18 cellular contexts compared by ENCODE assay signal in the genomic region with DNA sequence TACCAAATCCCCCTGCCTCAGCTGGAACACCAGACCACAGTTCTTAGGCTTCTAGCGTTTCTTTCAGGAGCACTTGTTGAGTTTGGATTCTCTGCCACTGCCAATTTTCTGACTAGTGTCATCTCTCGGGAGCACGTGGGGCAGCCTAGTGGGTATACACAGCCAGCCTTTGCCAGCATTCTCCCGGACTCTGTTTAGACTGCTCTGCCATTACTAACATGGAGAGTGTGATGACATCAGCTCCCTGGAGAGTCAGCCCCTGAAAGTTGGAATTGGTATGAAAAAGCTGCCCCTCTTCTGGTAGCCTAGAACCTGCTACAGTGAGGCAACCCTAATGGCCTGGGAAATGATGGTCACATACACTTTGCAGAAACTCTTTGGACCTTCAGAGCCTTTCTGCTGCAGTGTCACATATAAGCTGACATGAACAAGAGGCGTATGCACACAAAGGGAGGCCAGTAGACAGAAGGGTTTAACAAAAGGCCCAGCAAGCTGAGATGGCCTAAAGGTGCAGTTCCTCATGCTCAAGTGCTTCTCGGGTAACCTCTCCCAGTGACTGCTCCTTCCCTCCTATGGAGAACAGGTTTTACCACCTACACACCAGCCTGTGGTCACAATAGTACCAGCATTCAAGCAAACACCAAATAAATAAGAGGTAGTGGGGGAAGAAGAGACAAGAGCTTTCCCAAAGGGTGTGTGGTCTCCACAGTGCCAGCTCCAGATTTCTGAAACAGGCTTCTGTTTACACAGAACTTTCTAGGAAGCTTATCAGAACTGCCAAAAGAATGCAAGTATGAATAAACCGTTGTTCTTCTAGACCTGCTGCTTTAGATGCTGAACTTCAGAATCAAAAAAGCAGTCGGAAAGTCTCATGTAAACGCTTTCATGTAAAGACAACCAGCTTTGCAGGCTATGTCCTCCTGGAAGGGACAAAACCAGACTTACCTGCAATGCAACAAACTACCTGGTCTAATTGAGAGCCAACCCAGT. TPM values are rescaled to one million over a fixed set of nuclear protein-coding genes. Genes with fewer than 3 reads are reported as not detected.
A peak's percentile ranks its signal among the peaks of the same experiment; 100 is the strongest.
DNase-seq lines count a peak whose midpoint lies in the region; ATAC-seq and TF ChIP-seq lines count a peak whose summit lies in the region.
"Had no signal": no experiment of that assay in that cellular context is flagged by ENCODE, and none has a peak within 500 bp of the region (broad histone marks: within the 10 kb centered on the region; RNA-seq: fewer than 3 reads in every experiment).

No MANE protein-coding gene starts in this region.

- no peak overlapping the region for H2AFZ ChIP-seq in PC-9

- no peaks in the 10 kb centered on the region for H3K9me2 ChIP-seq in PC-9 (ENCODE audit: insufficient read depth)

- H3K79me2 ChIP-seq in PC-9 (ENCODE audit: low read depth): no peaks in the 10 kb centered on the region

- TF ChIP-seq CTCF in PC-9 (conservative IDR thresholded peaks at IDR 0.05) (no peak), upper lobe of right lung (IDR thresholded peaks at IDR 0.05) (no peak)

- DNase-seq in SIG-M5 treated with dmso at 0.1 percent for 504 hours (lab: John Stamatoyannopoulos, UW; ENCODE audit: unreplicated experiment) (peak; percentile 12), SIG-M5 (lab: John Stamatoyannopoulos, UW) (no peak), PC-9 (peak; percentile 44 to 74), left colon (no peak), upper lobe of right lung (no peak), SKM-1 treated with dmso at 0.1 percent for 144 hours (lab: John Stamatoyannopoulos, UW; ENCODE audit: unreplicated experiment) (no peak), DMS 273 (lab: John Stamatoyannopoulos, UW; ENCODE audit: unreplicated experiment) (no peak), T-helper 2 cell (no peak)
- DNase-seq: islet precursor cell; NK-92 treated with Interleukin-12 subunit alpha and Interleukin-12 subunit beta, amount 100 ng/mL, for 24 hours; spleen; T1000; uterus had no signal

- H3K9me3 ChIP-seq in PC-9 (ENCODE audit: insufficient read depth, low read depth): no peaks in the 10 kb centered on the region
- H3K9me3 ChIP-seq in upper lobe of right lung: no peaks in the 10 kb centered on the region
- H3K9me3 ChIP-seq: BLaER1, spleen, stomach, uterus had no signal

- ATAC-seq in left colon (peak; percentile 34), upper lobe of right lung (peak; percentile 63)
- ATAC-seq: HepG2, SK-N-SH treated with all-trans-retinoic acid at 6 μM for 48 hours had no signal

- POLR2A ChIA-PET in PC-9 (lab: Charles Lee; ENCODE audit: unreplicated experiment): interaction anchor here (0.6 kb wide), 2 partner anchors 15 to 135 kb away, joined by 3 to 4 read pairs; no protein-coding TSS in a partner anchor

- H4K20me1 ChIP-seq in PC-9 (ENCODE audit: insufficient read depth): peaks cover 3% of the 10 kb centered on the region; the same call in 1 of the 2 replicates
- H4K20me1 ChIP-seq: BLaER1 had no signal

- H3K27me3 ChIP-seq in PC-9 (ENCODE audit: insufficient read depth, low read depth) (no peaks in the 10 kb centered on the region), upper lobe of right lung (no peaks in the 10 kb centered on the region)
- H3K27me3 ChIP-seq: BLaER1, spleen, stomach, uterus had no signal

- peak overlapping the region; percentile 39 for H3K4me2 ChIP-seq in PC-9
- H3K4me2 ChIP-seq: BLaER1 had no signal

- intact Hi-C loops in PC-9 (cut with micrococcal nuclease; ENCODE audit: unreplicated experiment): no loop called here
- intact Hi-C loops in left colon (cut with DNase I, micrococcal nuclease): no loop called here
- intact Hi-C loops in upper lobe of right lung (cut with DNase I): no loop called here

- peaks cover 16% of the 10 kb centered on the region; the same call in 1 of the 2 replicates for H3K36me3 ChIP-seq in PC-9 (ENCODE audit: low read depth)
- peaks cover 57% of the 10 kb centered on the region for H3K36me3 ChIP-seq in upper lobe of right lung
- H3K36me3 ChIP-seq: uterus had no signal

- H3F3A ChIP-seq in PC-9 (ENCODE audit: insufficient read depth, low read depth): peaks cover 13% of the 10 kb centered on the region; the same call in 1 of the 2 replicates

- peaks cover 19% of the 10 kb centered on the region for H3K4me1 ChIP-seq in PC-9 (replicated peaks; ENCODE audit: insufficient read depth)
- peaks cover 6% of the 10 kb centered on the region for H3K4me1 ChIP-seq in upper lobe of right lung
- H3K4me1 ChIP-seq: uterus had no signal

- H3K4me3 ChIP-seq in PC-9 (no peak overlapping the region), upper lobe of right lung (no peak overlapping the region)
- H3K4me3 ChIP-seq: BLaER1, spleen, stomach, uterus had no signal

- H3K27ac ChIP-seq in PC-9 (no peak overlapping the region), upper lobe of right lung (no peak overlapping the region)
- H3K27ac ChIP-seq: spleen, uterus had no signal

- no TSS peak for BruUV-seq in PC-9 (replicated peaks; lab: Mats Ljungman, UMichigan)

- CTCF ChIA-PET in PC-9 (lab: Charles Lee): no interaction called here

RNA-seq across cellular contexts. Expression of a gene that starts 16.5 kb away (rescaled TPM):
- total RNA-seq in PC-9 (2021) (18.4 and 19.2 TPM in 2 replicates), left colon (1 to 10 TPM; 1.2 to 2.6 TPM), upper lobe of right lung (3.3 TPM)

RNA-seq across cellular contexts. Expression of a gene that starts 17.1 kb away (rescaled TPM):
- 5.4 and 7.2 TPM in 2 replicates for total RNA-seq in PC-9 (2021)
- total RNA-seq in left colon: under 1 TPM in 1 of 2 donors, not detected in 1; 0.67 TPM
- 0.55 TPM for total RNA-seq in upper lobe of right lung
- total RNA-seq: A673, HepG2 had no signal

RNA-seq across cellular contexts. Expression of a gene that starts 49.3 kb away (rescaled TPM):
- total RNA-seq in PC-9 (2021): 51.2 and 61.0 TPM in 2 replicates
- total RNA-seq in left colon: 10 to 100 TPM; 35.2 to 41.6 TPM
- 44.9 TPM for total RNA-seq in upper lobe of right lung

Comparison
In these comparisons a context has a peak if more than half of its experiments do, and no peak if none do; other contexts are left out.
1. DNase-seq: peak in SIG-M5 treated with dmso at 0.1 percent for 504 hours (single experiment) and PC-9 (2 of 2); none in SIG-M5 (single experiment), left colon (0 of 2), upper lobe of right lung (single experiment), SKM-1 treated with dmso at 0.1 percent for 144 hours (single experiment), DMS 273 (single experiment) and T-helper 2 cell (0 of 5).